ENCODE assay signal across 27 cellular contexts in genomic region chr6:8557019-8557748, GRCh38.
"Had no signal": no experiment of that assay in that cellular context is flagged by ENCODE, and none has a peak within 500 bp of the region (broad histone marks: within the 10 kb centered on the region; RNA-seq: fewer than 3 reads in every experiment).

No MANE protein-coding gene starts in this region.

- H3K4me1 Mint-ChIP-seq: activated CD4-positive, alpha-beta T cell treated with anti-CD3 and anti-CD28 coated beads, Interleukin-2, amount 10 ng/mL, durations not matched to agents 7 days and 5 days; activated naive CD4-positive, alpha-beta T cell treated with anti-CD3 and anti-CD28 coated beads, Interleukin-2, amount 50 U/mL, for 24 hours; central memory CD8-positive, alpha-beta T cell; naive thymus-derived CD4-positive, alpha-beta T cell; stimulated activated naive B cell treated with anti-CD40 and anti-IgM and Interleukin-4, amounts not matched to agents 10 μg/mL and 1 μg/mL and 100 μg/mL, for 72 hours; T-helper 17 cell had no signal

- H3K27me3 ChIP-seq: brain microvascular endothelial cell, dorsolateral prefrontal cortex, esophagus squamous epithelium, heart left ventricle, sigmoid colon, vagina had no signal

- H3K27ac Mint-ChIP-seq: activated CD4-positive, alpha-beta T cell treated with anti-CD3 and anti-CD28 coated beads, Interleukin-2, amount 10 ng/mL, durations not matched to agents 7 days and 5 days; activated naive CD4-positive, alpha-beta T cell treated with anti-CD3 and anti-CD28 coated beads, Interleukin-2, amount 50 U/mL, for 24 hours; effector memory CD8-positive, alpha-beta T cell; naive thymus-derived CD4-positive, alpha-beta T cell; stimulated activated naive B cell treated with anti-CD40 and anti-IgM and Interleukin-4, amounts not matched to agents 10 μg/mL and 1 μg/mL and 100 μg/mL, for 72 hours; T-helper 17 cell; type B pancreatic cell had no signal

- H3K4me1 ChIP-seq: esophagus squamous epithelium, heart left ventricle, sigmoid colon, vagina had no signal

- H3K36me3 Mint-ChIP-seq: activated naive CD4-positive, alpha-beta T cell treated with anti-CD3 and anti-CD28 coated beads, Interleukin-2, amount 50 U/mL, for 24 hours; naive thymus-derived CD4-positive, alpha-beta T cell; stimulated activated naive B cell treated with anti-CD40 and anti-IgM and Interleukin-4, amounts not matched to agents 10 μg/mL and 1 μg/mL and 100 μg/mL, for 72 hours; type B pancreatic cell had no signal

- H3K4me3 ChIP-seq: dorsolateral prefrontal cortex, esophagus squamous epithelium, heart left ventricle, lower lobe of right lung, sigmoid colon, thoracic aorta, vagina had no signal

- H3K9me3 Mint-ChIP-seq: neural crest cell; stimulated activated naive B cell treated with anti-CD40 and anti-IgM and Interleukin-4, amounts not matched to agents 10 μg/mL and 1 μg/mL and 100 μg/mL, for 72 hours; type B pancreatic cell had no signal

- H3K27ac ChIP-seq: brain microvascular endothelial cell, dorsolateral prefrontal cortex, esophagus squamous epithelium, heart left ventricle, lower lobe of right lung, sigmoid colon, thoracic aorta, vagina had no signal

- H3K4me3 Mint-ChIP-seq: activated CD4-positive, alpha-beta T cell treated with anti-CD3 and anti-CD28 coated beads, Interleukin-2, amount 10 ng/mL, durations not matched to agents 7 days and 5 days; activated naive CD4-positive, alpha-beta T cell treated with anti-CD3 and anti-CD28 coated beads, Interleukin-2, amount 50 U/mL, for 24 hours; central memory CD8-positive, alpha-beta T cell; effector memory CD8-positive, alpha-beta T cell; naive thymus-derived CD4-positive, alpha-beta T cell; neural crest cell; stimulated activated naive B cell treated with anti-CD40 and anti-IgM and Interleukin-4, amounts not matched to agents 10 μg/mL and 1 μg/mL and 100 μg/mL, for 72 hours; T-helper 17 cell; type B pancreatic cell had no signal

- DNase-seq: activated CD4-positive, alpha-beta T cell treated with anti-CD3 and anti-CD28 coated beads, Interleukin-2, amount 10 ng/mL, durations not matched to agents 7 days and 5 days; activated gamma-delta T cell treated with Interleukin-2 at 50 U/mL for 16 hours; activated T-cell treated with anti-CD3 and anti-CD28 coated beads, Interleukin-2, amount 50 U/mL, for 1 hour; aorta; dorsolateral prefrontal cortex; effector memory CD8-positive, alpha-beta T cell; esophagus squamous epithelium; heart left ventricle; islet precursor cell; left colon; lower lobe of right lung; naive thymus-derived CD4-positive, alpha-beta T cell; occipital lobe; posterior cingulate gyrus; sigmoid colon; stimulated activated CD4-positive, alpha-beta T cell treated with anti-CD3 and anti-CD28 coated beads, Interleukin-2, amount 100 ng/mL, for 48 hours; stimulated activated CD8-positive, alpha-beta memory T cell treated with anti-CD3 and anti-CD28 coated beads, Interleukin-4, amount 100 ng/mL, for 48 hours; stimulated activated naive B cell treated with anti-CD40 and anti-IgM and Interleukin-4, amounts not matched to agents 10 μg/mL and 1 μg/mL and 100 μg/mL, for 72 hours; T-helper 17 cell had no signal

- H3K36me3 ChIP-seq: brain microvascular endothelial cell, esophagus squamous epithelium, heart left ventricle, lower lobe of right lung, sigmoid colon, thoracic aorta, vagina had no signal

- H3K27me3 Mint-ChIP-seq: activated CD4-positive, alpha-beta T cell treated with anti-CD3 and anti-CD28 coated beads, Interleukin-2, amount 10 ng/mL, durations not matched to agents 7 days and 5 days; central memory CD8-positive, alpha-beta T cell; effector memory CD8-positive, alpha-beta T cell; stimulated activated naive B cell treated with anti-CD40 and anti-IgM and Interleukin-4, amounts not matched to agents 10 μg/mL and 1 μg/mL and 100 μg/mL, for 72 hours; T-helper 17 cell; type B pancreatic cell had no signal

- ATAC-seq: activated CD4-positive, CD25-positive, alpha-beta regulatory T cell treated with anti-CD3 and anti-CD28 coated beads, Interleukin-2, amount 50 U/mL, for 24 hours; effector memory CD8-positive, alpha-beta T cell; heart left ventricle; lower lobe of right lung; naive thymus-derived CD4-positive, alpha-beta T cell; stimulated activated naive B cell treated with anti-CD40 and anti-IgM and Interleukin-4, amounts not matched to agents 10 μg/mL and 1 μg/mL and 100 μg/mL, for 72 hours; T-helper 17 cell had no signal

- H3K9me3 ChIP-seq: esophagus squamous epithelium, heart left ventricle, lower lobe of right lung, sigmoid colon, thoracic aorta, vagina had no signal
